23 cellular contexts compared by ENCODE assay signal in genomic region chr14:105501504-105502291, GRCh38. TPM values are rescaled to one million over a fixed set of nuclear protein-coding genes. Genes with fewer than 3 reads are reported as not detected.
"Had no signal": no experiment of that assay in that cellular context is flagged by ENCODE, and none has a peak within 500 bp of the region (broad histone marks: within the 10 kb centered on the region; RNA-seq: fewer than 3 reads in every experiment).

No MANE protein-coding gene starts in this region.

- H2AFZ ChIP-seq: neural progenitor cell had no signal

- H3K36me3 ChIP-seq: cardiac muscle cell, neural progenitor cell had no signal

- H3K4me1 Mint-ChIP-seq: activated CD4-positive, alpha-beta T cell treated with anti-CD3 and anti-CD28 coated beads for 36 hours; mesothelial cell of epicardium; naive thymus-derived CD8-positive, alpha-beta T cell had no signal

- H3K4me3 Mint-ChIP-seq: activated CD4-positive, alpha-beta T cell treated with anti-CD3 and anti-CD28 coated beads for 36 hours; activated naive CD4-positive, alpha-beta T cell treated with anti-CD3 and anti-CD28 coated beads for 36 hours; dendritic cell treated with granulocyte-macrophage colony-stimulating factor and Interleukin-4, amounts not matched to agents 40 ng/mL and 50 ng/mL, for 4 days; mesothelial cell of epicardium; naive thymus-derived CD8-positive, alpha-beta T cell; neural progenitor cell had no signal

- ATAC-seq: activated CD4-positive, alpha-beta T cell treated with anti-CD3 and anti-CD28 coated beads for 36 hours; body of pancreas; left lobe of liver; naive thymus-derived CD8-positive, alpha-beta T cell had no signal

- H3K9me3 ChIP-seq: body of pancreas, spleen, upper lobe of left lung had no signal

- H3K4me2 ChIP-seq: neural progenitor cell had no signal

- H3K9ac ChIP-seq: neural progenitor cell had no signal

- H3K27ac Mint-ChIP-seq: activated CD4-positive, alpha-beta T cell treated with anti-CD3 and anti-CD28 coated beads for 36 hours; activated naive CD4-positive, alpha-beta T cell treated with anti-CD3 and anti-CD28 coated beads for 36 hours; dendritic cell treated with granulocyte-macrophage colony-stimulating factor and Interleukin-4, amounts not matched to agents 40 ng/mL and 50 ng/mL, for 4 days; mesothelial cell of epicardium; progenitor cell of endocrine pancreas had no signal

- DNase-seq: activated CD4-positive, alpha-beta T cell treated with anti-CD3 and anti-CD28 coated beads for 36 hours; activated CD4-positive, alpha-beta T cell treated with anti-CD3 and anti-CD28 coated beads, Interleukin-2, amount 50 U/mL, for 4 hours; activated CD8-positive, alpha-beta memory T cell treated with anti-CD3 and anti-CD28 coated beads for 24 hours; activated CD8-positive, alpha-beta memory T cell treated with anti-CD3 and anti-CD28 coated beads, Interleukin-2, amount 50 U/mL, for 4 hours; activated effector memory CD4-positive, alpha-beta T cell treated with Interleukin-2 at 50 U/mL for 16 hours; activated naive CD4-positive, alpha-beta T cell treated with anti-CD3 and anti-CD28 coated beads for 36 hours; body of pancreas; effector CD4-positive, alpha-beta T cell; retina; spleen; stimulated activated CD4-positive, alpha-beta T cell treated with anti-CD3 and anti-CD28 coated beads, Interleukin-4, amount 100 ng/mL, for 1 hour; stimulated activated naive CD4-positive, alpha-beta T cell treated with Interleukin-2 at 50 U/mL for 16 hours; T-helper 9 cell had no signal

- H3K27me3 Mint-ChIP-seq: activated CD4-positive, alpha-beta T cell treated with anti-CD3 and anti-CD28 coated beads for 36 hours had no signal

- H3K36me3 Mint-ChIP-seq: mesothelial cell of epicardium, neural progenitor cell had no signal

- H3K27ac ChIP-seq: body of pancreas, cardiac muscle cell, neural progenitor cell, spleen, upper lobe of left lung had no signal

- H3K4me1 ChIP-seq: body of pancreas, neural progenitor cell, spleen, upper lobe of left lung had no signal

- H3K4me3 ChIP-seq: body of pancreas, cardiac muscle cell, neural progenitor cell, spleen, upper lobe of left lung had no signal

- FAIRE-seq: endometrium had no signal

- H3K27me3 ChIP-seq: body of pancreas, cardiac muscle cell, neural progenitor cell, upper lobe of left lung had no signal

- H3K9me3 Mint-ChIP-seq: activated naive CD4-positive, alpha-beta T cell treated with anti-CD3 and anti-CD28 coated beads for 36 hours; dendritic cell treated with granulocyte-macrophage colony-stimulating factor and Interleukin-4, amounts not matched to agents 40 ng/mL and 50 ng/mL, for 4 days; mesothelial cell of epicardium; naive thymus-derived CD8-positive, alpha-beta T cell; neural progenitor cell had no signal

RNA-seq across cellular contexts. Expression of gene CRIP1, which starts 15.0 kb away (rescaled TPM):
- total RNA-seq: lung microvascular endothelial cell had no signal

RNA-seq across cellular contexts. Expression of gene CRIP2, which starts 27.1 kb away (rescaled TPM):
- total RNA-seq: activated naive CD4-positive, alpha-beta T cell treated with anti-CD3 and anti-CD28 coated beads for 36 hours had no signal
